Comparison of ENCODE assay signal across 10 cellular contexts in the genomic region with DNA sequence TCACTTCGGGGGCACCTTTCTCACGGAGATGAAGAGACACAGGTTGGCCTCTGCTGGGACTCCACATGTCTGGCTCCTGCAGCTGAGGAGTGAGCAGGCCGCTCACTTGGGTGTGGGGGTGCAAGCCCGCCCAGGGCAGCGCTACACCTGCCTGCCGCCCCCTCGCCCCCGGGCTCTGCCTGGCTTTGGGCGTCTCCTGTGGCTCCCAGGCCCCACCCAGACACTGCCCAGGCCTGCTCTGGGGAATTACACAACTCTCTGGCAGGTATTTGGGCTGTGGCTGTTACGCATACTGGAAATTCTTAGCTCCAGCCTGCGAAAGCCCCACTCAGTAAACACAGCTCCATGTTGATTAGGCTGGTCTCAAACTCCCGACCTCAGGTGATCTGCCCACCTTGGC. TPM values are rescaled to one million over a fixed set of nuclear protein-coding genes. Genes with fewer than 3 reads are reported as not detected.
"Had no signal": no experiment of that assay in that cellular context is flagged by ENCODE, and none has a peak within 500 bp of the region (broad histone marks: within the 10 kb centered on the region; RNA-seq: fewer than 3 reads in every experiment).

No MANE protein-coding gene starts in this region.

RNA-seq across cellular contexts. Expression of a gene that starts 7.9 kb away (rescaled TPM):
- total RNA-seq: activated B cell treated with CpG ODN at 0.5 μM for 24 hours; activated CD4-positive, alpha-beta T cell treated with anti-CD3 and anti-CD28 coated beads, Interleukin-2, amount 10 ng/mL, durations not matched to agents 24 days and 14 days; activated T-helper 1 cell treated with anti-CD3 and anti-CD28 coated beads, Interleukin-12 subunit alpha, Interleukin-12 subunit beta, Interleukin-2, Interleukin-4 antibody, amounts not matched to agents 30 ng/mL and 10 ng/mL and 1 ng/mL, durations not matched to agents 14 hours and 24 hours and 36 hours; heart left ventricle; mesenteric fat pad; neural crest cell; ovary; spleen; subcutaneous adipose tissue; transverse colon had no signal
- polyA plus RNA-seq: heart left ventricle, ovary, spleen had no signal
